ENCODE assay signal across 26 cellular contexts in genomic region chr2:191045141-191045540, GRCh38.
"Had no signal": no experiment of that assay in that cellular context is flagged by ENCODE, and none has a peak within 500 bp of the region (broad histone marks: within the 10 kb centered on the region; RNA-seq: fewer than 3 reads in every experiment).

No MANE protein-coding gene starts in this region.

- H3K27me3 ChIP-seq: ascending aorta, breast epithelium, ovary, tibial nerve, vagina had no signal

- H3K36me3 ChIP-seq: ascending aorta, breast epithelium, ovary, tibial nerve, vagina had no signal

- H3K4me1 Mint-ChIP-seq: activated B cell treated with CpG ODN at 0.5 μM for 24 hours, naive B cell had no signal

- H3K9me3 ChIP-seq: ascending aorta, breast epithelium, mucosa of descending colon, ovary, psoas muscle, vagina had no signal

- H3K4me1 ChIP-seq: ascending aorta, breast epithelium, psoas muscle, vagina had no signal

- H3K27ac ChIP-seq: ascending aorta, breast epithelium, epithelial cell of prostate, ovary, psoas muscle, skin epidermis, tibial nerve, vagina had no signal

- DNase-seq: activated B cell treated with CpG ODN at 0.5 μM for 24 hours; activated CD4-positive, alpha-beta T cell treated with anti-CD3 and anti-CD28 coated beads, Interleukin-2, amount 10 ng/mL, durations not matched to agents 24 days and 14 days; activated CD8-positive, alpha-beta T cell treated with anti-CD3 and anti-CD28 coated beads, Interleukin-2, amount 10 ng/mL, durations not matched to agents 7 days and 5 days; activated naive CD4-positive, alpha-beta T cell treated with Interleukin-2 at 50 U/mL for 16 hours; activated naive CD8-positive, alpha-beta T cell treated with anti-CD3 and anti-CD28 coated beads, Interleukin-2, amount 50 U/mL, for 24 hours; activated T-cell treated with anti-CD3 and anti-CD28 coated beads, Interleukin-2, amount 50 U/mL, for 24 hours; cerebellar nuclear complex; mesenchymal stem cell; mucosa of descending colon; naive B cell; ovary; psoas muscle; right cardiac atrium; stimulated activated naive CD8-positive, alpha-beta T cell treated with anti-CD3 and anti-CD28 coated beads, Interleukin-15, Interleukin-2, amounts not matched to agents 100 U/mL and 50 U/mL, for 24 hours; substantia nigra; T-cell; T-helper 9 cell had no signal

- H3K27ac Mint-ChIP-seq: activated B cell treated with CpG ODN at 0.5 μM for 24 hours; activated CD4-positive, alpha-beta T cell treated with anti-CD3 and anti-CD28 coated beads, Interleukin-2, amount 10 ng/mL, durations not matched to agents 24 days and 14 days; activated CD8-positive, alpha-beta T cell treated with anti-CD3 and anti-CD28 coated beads, Interleukin-2, amount 10 ng/mL, durations not matched to agents 7 days and 5 days; activated naive CD8-positive, alpha-beta T cell treated with anti-CD3 and anti-CD28 coated beads, Interleukin-2, amount 50 U/mL, for 24 hours; activated T-cell treated with anti-CD3 and anti-CD28 coated beads, Interleukin-2, amount 50 U/mL, for 24 hours; activated T-helper 2 cell treated with anti-CD3 and anti-CD28 coated beads, Interferon-gamma antibody, Interleukin-2, Interleukin-4, amounts not matched to agents 10 μg/mL and 5 μg/mL and 100 μg/mL, durations not matched to agents 14 hours and 24 hours and 36 hours; dendritic cell treated with granulocyte-macrophage colony-stimulating factor and Interleukin-4, amounts not matched to agents 40 ng/mL and 50 ng/mL, for 4 days had no signal

- H3K36me3 Mint-ChIP-seq: naive B cell had no signal

- H3K9me3 Mint-ChIP-seq: activated naive CD8-positive, alpha-beta T cell treated with anti-CD3 and anti-CD28 coated beads, Interleukin-2, amount 50 U/mL, for 24 hours; activated T-cell treated with anti-CD3 and anti-CD28 coated beads, Interleukin-2, amount 50 U/mL, for 24 hours; dendritic cell treated with granulocyte-macrophage colony-stimulating factor and Interleukin-4, amounts not matched to agents 40 ng/mL and 50 ng/mL, for 4 days had no signal

- H3K27me3 Mint-ChIP-seq: activated CD4-positive, alpha-beta T cell treated with anti-CD3 and anti-CD28 coated beads, Interleukin-2, amount 10 ng/mL, durations not matched to agents 24 days and 14 days; activated naive CD8-positive, alpha-beta T cell treated with anti-CD3 and anti-CD28 coated beads, Interleukin-2, amount 50 U/mL, for 24 hours; activated T-cell treated with anti-CD3 and anti-CD28 coated beads, Interleukin-2, amount 50 U/mL, for 24 hours; T-cell had no signal

- ATAC-seq: activated CD8-positive, alpha-beta T cell treated with anti-CD3 and anti-CD28 coated beads, Interleukin-2, amount 10 ng/mL, durations not matched to agents 7 days and 5 days; activated naive CD8-positive, alpha-beta T cell treated with anti-CD3 and anti-CD28 coated beads, Interleukin-2, amount 50 U/mL, for 24 hours; mucosa of descending colon; psoas muscle; right cardiac atrium; stimulated activated naive CD8-positive, alpha-beta T cell treated with anti-CD3 and anti-CD28 coated beads, Interleukin-15, Interleukin-2, amounts not matched to agents 100 U/mL and 50 U/mL, for 24 hours; T-cell had no signal

- H3K4me3 Mint-ChIP-seq: activated B cell treated with CpG ODN at 0.5 μM for 24 hours; activated CD4-positive, alpha-beta T cell treated with anti-CD3 and anti-CD28 coated beads, Interleukin-2, amount 10 ng/mL, durations not matched to agents 24 days and 14 days; activated CD8-positive, alpha-beta T cell treated with anti-CD3 and anti-CD28 coated beads, Interleukin-2, amount 10 ng/mL, durations not matched to agents 7 days and 5 days; activated naive CD8-positive, alpha-beta T cell treated with anti-CD3 and anti-CD28 coated beads, Interleukin-2, amount 50 U/mL, for 24 hours; activated T-cell treated with anti-CD3 and anti-CD28 coated beads, Interleukin-2, amount 50 U/mL, for 24 hours; dendritic cell treated with granulocyte-macrophage colony-stimulating factor and Interleukin-4, amounts not matched to agents 40 ng/mL and 50 ng/mL, for 4 days; naive B cell; neural crest cell; T-cell had no signal

- H3K4me3 ChIP-seq: ascending aorta, breast epithelium, mucosa of descending colon, ovary, psoas muscle, skin epidermis, tibial nerve, vagina had no signal
